26 cellular contexts compared by ENCODE assay signal in the genomic region with DNA sequence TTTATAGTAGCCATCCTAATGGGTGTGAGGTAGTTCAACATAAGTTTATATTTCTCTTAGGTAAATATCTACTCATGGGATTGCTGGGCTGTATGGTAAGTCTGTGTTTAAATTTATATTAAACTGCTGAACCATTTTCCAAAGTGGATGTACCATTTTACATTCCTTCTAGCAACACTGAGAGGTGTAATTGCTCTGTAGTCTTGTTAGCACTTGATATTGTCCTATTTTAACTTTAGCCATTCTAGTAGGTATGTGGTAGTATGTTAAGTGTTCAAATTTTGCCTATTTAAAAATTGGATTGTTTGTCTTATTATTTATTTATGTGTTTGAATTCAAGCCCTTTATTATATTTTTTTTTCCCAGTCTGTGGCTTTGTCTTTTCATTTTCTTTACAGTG. TPM values are rescaled to one million over a fixed set of nuclear protein-coding genes. Genes with fewer than 3 reads are reported as not detected.
A peak's percentile ranks its signal among the peaks of the same experiment; 100 is the strongest.
DNase-seq lines count a peak whose midpoint lies in the region; ATAC-seq, FAIRE-seq and TF ChIP-seq lines count a peak whose summit lies in the region.
"Had no signal": no experiment of that assay in that cellular context is flagged by ENCODE, and none has a peak within 500 bp of the region (broad histone marks: within the 10 kb centered on the region; RNA-seq: fewer than 3 reads in every experiment).

No MANE protein-coding gene starts in this region.

- no peaks in the 10 kb centered on the region for H4K20me1 ChIP-seq in HepG2 (ENCODE audit: insufficient read depth, low read length)

- TF ChIP-seq POLR2A in HepG2 (IDR thresholded peaks at IDR 0.05; ENCODE audit: insufficient read depth in 1 of 2, low read depth in 2 of 2, low read length in 2 of 2) (no peak), right lobe of liver (IDR thresholded peaks at IDR 0.05) (no peak)

- H3K4me1 ChIP-seq in HepG2 (ENCODE audit: insufficient read depth, low read length) = peaks cover 27% of the 10 kb centered on the region
- peaks cover 0 to 18% (median 0%) of the 10 kb centered on the region in 4 donors for H3K4me1 ChIP-seq in right lobe of liver
- H3K4me1 ChIP-seq in tibial artery = peaks cover 0 to 27% (median 13%) of the 10 kb centered on the region in 4 donors
- H3K4me1 ChIP-seq: BE2C had no signal

- H3K4me1 Mint-ChIP-seq in glutamatergic neuron (ENCODE audit: low read depth, unreplicated experiment) = peaks cover 31% of the 10 kb centered on the region

- DNase-seq in HepG2 (ENCODE audit: low spot score) = no peak
- no peak for DNase-seq in right lobe of liver
- DNase-seq in glutamatergic neuron = no peak
- no peak for DNase-seq in tibial artery
- DNase-seq: ACHN; BE2C; C1 segment of cervical spinal cord; CD4-positive, alpha-beta memory T cell; CD4-positive, CD25-positive, alpha-beta regulatory T cell; CD8-positive, alpha-beta memory T cell; COR-L47; DMS 273 treated with DMSO at 0.1 percent for 48 hours; DMS153; DMS53; DMS79; DND-41; EL; GDM1 had no signal

- H3K4me3 ChIP-seq in HepG2 (replicated peaks in 1 of 3; ENCODE audit: insufficient read depth in 1 of 3, low read depth in 2 of 3, low read length in 3 of 3) = no peak overlapping the region
- no peak overlapping the region for H3K4me3 ChIP-seq in right lobe of liver
- H3K4me3 ChIP-seq in tibial artery = no peak overlapping the region
- H3K4me3 ChIP-seq: BLaER1, GM12878 had no signal

- peaks cover 3 to 9% of the 10 kb centered on the region in 2 experiments; a peak in 4 of 5 replicates for H3K36me3 ChIP-seq in HepG2 (replicated peaks in 1 of 2; ENCODE audit: control insufficient read depth in 1 of 2, insufficient read depth in 2 of 2, low read length in 2 of 2)
- H3K36me3 ChIP-seq in right lobe of liver = no peaks in the 10 kb centered on the region
- peaks cover 3 to 11% (median 6%) of the 10 kb centered on the region in 3 donors for H3K36me3 ChIP-seq in tibial artery
- H3K36me3 ChIP-seq: BE2C had no signal

- H2AFZ ChIP-seq in HepG2 (ENCODE audit: low read length) = no peak overlapping the region

- peaks cover 9% of the 10 kb centered on the region for H3K9me3 Mint-ChIP-seq in glutamatergic neuron (ENCODE audit: unreplicated experiment)
- H3K9me3 Mint-ChIP-seq: CD4-positive, alpha-beta memory T cell; CD4-positive, CD25-positive, alpha-beta regulatory T cell; CD8-positive, alpha-beta memory T cell had no signal

- TF ChIP-seq RAD21 in HepG2 (CRISPR knock-in tag; IDR thresholded peaks at IDR 0.05) = no peak

- H3K79me2 ChIP-seq in HepG2 (ENCODE audit: insufficient read depth, low read length) = peaks cover 3% of the 10 kb centered on the region

- no peak for FAIRE-seq in HepG2 (lab: Jason Lieb, UNC)
- FAIRE-seq: GM12878, GM12892, GM18507 had no signal

- H3K27ac ChIP-seq in HepG2 (ENCODE audit: extremely low read length, insufficient read depth, low read length) (no peak overlapping the region), right lobe of liver (no peak overlapping the region), tibial artery (no peak overlapping the region)
- H3K27ac ChIP-seq: 22Rv1, BLaER1 had no signal

- BruUV-seq in HepG2 (replicated peaks; lab: Mats Ljungman, UMichigan) = no TSS peak

- H3K36me3 Mint-ChIP-seq in glutamatergic neuron (ENCODE audit: unreplicated experiment) = no peaks in the 10 kb centered on the region

- POLR2A ChIA-PET in HepG2 (lab: Yijun Ruan, JAX) = no interaction called here

- CTCF ChIA-PET in HepG2 (lab: Yijun Ruan, JAX; ENCODE audit: low intra/inter-chr PET ratio, low total read pairs) = no interaction called here

- no peak overlapping the region for H3K9ac ChIP-seq in HepG2 (ENCODE audit: insufficient read depth, low read depth, low read length)
- H3K9ac ChIP-seq: BLaER1 had no signal

- no peak for TF ChIP-seq CTCF in HepG2 (CRISPR knock-in tag; IDR thresholded peaks at IDR 0.05)
- TF ChIP-seq CTCF in right lobe of liver (IDR thresholded peaks at IDR 0.05) = no peak
- TF ChIP-seq CTCF in glutamatergic neuron (IDR thresholded peaks at IDR 0.05; ENCODE audit: partially characterized antibody, unreplicated experiment) = no peak
- TF ChIP-seq CTCF in tibial artery (IDR thresholded peaks at IDR 0.05) = no peak

- intact Hi-C loops in HepG2 (cut with micrococcal nuclease; ENCODE audit: unreplicated experiment) = no loop called here
- intact Hi-C loops in right lobe of liver (cut with DNase I) = no loop called here
- intact Hi-C loops in tibial artery (cut with DNase I; ENCODE audit: low total_unique reads) = no loop called here

- H3K4me3 Mint-ChIP-seq in glutamatergic neuron (ENCODE audit: unreplicated experiment) = no peak overlapping the region
- H3K4me3 Mint-ChIP-seq: CD14-positive monocyte had no signal

- H3K9me3 ChIP-seq in HepG2 (ENCODE audit: low read length) (no peaks in the 10 kb centered on the region), right lobe of liver (no peaks in the 10 kb centered on the region), tibial artery (no peaks in the 10 kb centered on the region)
- H3K9me3 ChIP-seq: BE2C, BLaER1 had no signal

- in situ Hi-C loops in HepG2 (cut with HindIII; ENCODE audit: extremely low pct_ligation_motif_present, low pct_unique_long_range_greater_than_20kb) = no loop called here

- H3K27me3 ChIP-seq in HepG2 (ENCODE audit: control insufficient read depth in 1 of 2, insufficient read depth in 2 of 2, low read length in 2 of 2) (no peaks in the 10 kb centered on the region), right lobe of liver (no peaks in the 10 kb centered on the region), tibial artery (no peaks in the 10 kb centered on the region)
- H3K27me3 ChIP-seq: BLaER1 had no signal

- no peak for ATAC-seq in HepG2
- ATAC-seq in right lobe of liver = no peak
- ATAC-seq in HG02981 (IDR thresholded peaks at IDR 0.05; ENCODE audit: unreplicated experiment) = no peak
- ATAC-seq: GM12878 had no signal

- H3K27ac Mint-ChIP-seq in glutamatergic neuron (ENCODE audit: unreplicated experiment) = peak overlapping the region; percentile 44

- no peak overlapping the region for H3K4me2 ChIP-seq in HepG2 (ENCODE audit: low read depth, low read length)
- H3K4me2 ChIP-seq: BLaER1 had no signal

- H3K27me3 Mint-ChIP-seq in glutamatergic neuron (ENCODE audit: unreplicated experiment) = peaks cover 2% of the 10 kb centered on the region

- TF ChIP-seq EP300 in HepG2 (IDR thresholded peaks at IDR 0.05; ENCODE audit: low read depth in 2 of 2, low read length in 2 of 2) = no peak
- no peak for TF ChIP-seq EP300 in HepG2 (CRISPR knock-in tag; IDR thresholded peaks at IDR 0.05; ENCODE audit: borderline replicate concordance)

TF ChIP-seq in HepG2, 621 proteins besides CTCF, POLR2A, EP300 and RAD21 (continues in another document):
- no peak for TF ChIP-seq ZNF570 (CRISPR knock-in tag; IDR thresholded peaks at IDR 0.05; ENCODE audit: borderline replicate concordance)

RNA-seq across cellular contexts. Expression of gene HPS1, which starts 2.6 kb away (rescaled TPM):
- total RNA-seq in HepG2 (2016; rRNA removed; fragmentation: Illumina TruSeq; extraction: Trizol) = 20.7 and 25.8 TPM in 2 replicates
- total RNA-seq in HepG2 (2016; cell fraction: cytosol; rRNA removed; fragmentation: Illumina TruSeq; extraction: Trizol; ENCODE audit: low read depth) = 50.6 and 58.2 TPM in 2 replicates
- 14.1 and 23.6 TPM in 2 replicates for total RNA-seq in HepG2 (2016; cell fraction: insoluble cytoplasmic fraction; rRNA removed; fragmentation: Illumina TruSeq; extraction: Trizol)
- total RNA-seq in HepG2 (2016; cell fraction: membrane; rRNA removed; fragmentation: Illumina TruSeq; extraction: Trizol) = 56.4 and 66.7 TPM in 2 replicates
- 19.0 and 25.7 TPM in 2 replicates for total RNA-seq in HepG2 (2016; cell fraction: nucleus; rRNA removed; fragmentation: Illumina TruSeq; extraction: Trizol)
- polyA plus RNA-seq in HepG2 (2011; rRNA removed) = 24.6 and 33.7 TPM in 2 replicates
- polyA plus RNA-seq in HepG2 (2011; cell fraction: cytosol; rRNA removed) = 18.0 and 21.8 TPM in 2 replicates
- polyA plus RNA-seq in HepG2 (2011; cell fraction: nucleus; rRNA removed) = 108 and 120 TPM in 2 replicates
- polyA plus RNA-seq in HepG2 (2012) = 16.9 and 22.7 TPM in 2 replicates
- 68.9 and 83.5 TPM in 2 replicates for polyA plus RNA-seq in HepG2 (2016; cell fraction: cytosol; fragmentation: Illumina TruSeq; extraction: Trizol; ENCODE audit: low read depth)
- 19.4 and 23.0 TPM in 2 replicates for polyA plus RNA-seq in HepG2 (2016; cell fraction: insoluble cytoplasmic fraction; fragmentation: Illumina TruSeq; extraction: Trizol; ENCODE audit: low read depth)
- 63.1 and 73.8 TPM in 2 replicates for polyA plus RNA-seq in HepG2 (2016; cell fraction: membrane; fragmentation: Illumina TruSeq; extraction: Trizol; ENCODE audit: low read depth)
- polyA plus RNA-seq in HepG2 (2016; cell fraction: nucleus; fragmentation: Illumina TruSeq; extraction: Trizol; ENCODE audit: insufficient read depth, low read depth) = 43.6 and 45.7 TPM in 2 replicates
- polyA minus RNA-seq in HepG2 (2011; rRNA and poly(A)+ RNA removed; ENCODE audit: low replicate concordance) = 35.4 and 47.2 TPM in 2 replicates
- 12.4 and 14.5 TPM in 2 replicates for polyA minus RNA-seq in HepG2 (2011; cell fraction: cytosol; rRNA and poly(A)+ RNA removed)
- 45.1 and 49.1 TPM in 2 replicates for polyA minus RNA-seq in HepG2 (2011; cell fraction: nucleus; rRNA and poly(A)+ RNA removed)
- total RNA-seq in right lobe of liver = 10 to 100 TPM; 18.2 to 44.5 (median 32.0) TPM
- 34.4 TPM for total RNA-seq in glutamatergic neuron (ENCODE audit: unreplicated experiment)

RNA-seq across cellular contexts. Expression of gene PYROXD2, which starts 34.3 kb away (rescaled TPM):
- total RNA-seq in HepG2 (2016; rRNA removed; fragmentation: Illumina TruSeq; extraction: Trizol) (1.8 and 2.0 TPM in 2 replicates), right lobe of liver (10 to 100 TPM in 2 of 6 experiments, 1 to 10 TPM in 4; 3.0 to 25.3 (median 7.1) TPM), glutamatergic neuron (ENCODE audit: unreplicated experiment) (5.5 TPM)
- 0.26 and 3.0 TPM in 2 replicates for total RNA-seq in HepG2 (2016; cell fraction: cytosol; rRNA removed; fragmentation: Illumina TruSeq; extraction: Trizol; ENCODE audit: low read depth)
- 1.2 and 1.3 TPM in 2 replicates for total RNA-seq in HepG2 (2016; cell fraction: insoluble cytoplasmic fraction; rRNA removed; fragmentation: Illumina TruSeq; extraction: Trizol)
- 1.0 and 1.4 TPM in 2 replicates for total RNA-seq in HepG2 (2016; cell fraction: membrane; rRNA removed; fragmentation: Illumina TruSeq; extraction: Trizol)
- total RNA-seq in HepG2 (2016; cell fraction: nucleus; rRNA removed; fragmentation: Illumina TruSeq; extraction: Trizol) = 1.6 and 2.0 TPM in 2 replicates
- polyA plus RNA-seq in HepG2 (2011; rRNA removed) = 6.2 and 10.7 TPM in 2 replicates
- 1.5 and 6.4 TPM in 2 replicates for polyA plus RNA-seq in HepG2 (2011; cell fraction: cytosol; rRNA removed)
- 22.4 and 28.0 TPM in 2 replicates for polyA plus RNA-seq in HepG2 (2011; cell fraction: nucleus; rRNA removed)
- polyA plus RNA-seq in HepG2 (2012) = 2.3 and 3.3 TPM in 2 replicates
- polyA plus RNA-seq in HepG2 (2016; cell fraction: cytosol; fragmentation: Illumina TruSeq; extraction: Trizol; ENCODE audit: low read depth) = 1.6 and 1.7 TPM in 2 replicates
- 0.78 and 1.6 TPM in 2 replicates for polyA plus RNA-seq in HepG2 (2016; cell fraction: insoluble cytoplasmic fraction; fragmentation: Illumina TruSeq; extraction: Trizol; ENCODE audit: low read depth)
- 1.0 and 2.1 TPM in 2 replicates for polyA plus RNA-seq in HepG2 (2016; cell fraction: membrane; fragmentation: Illumina TruSeq; extraction: Trizol; ENCODE audit: low read depth)
- 1.6 and 2.6 TPM in 2 replicates for polyA plus RNA-seq in HepG2 (2016; cell fraction: nucleus; fragmentation: Illumina TruSeq; extraction: Trizol; ENCODE audit: insufficient read depth, low read depth)
- polyA minus RNA-seq in HepG2 (2011; rRNA and poly(A)+ RNA removed; ENCODE audit: low replicate concordance) = 3.2 and 9.1 TPM in 2 replicates
- polyA minus RNA-seq in HepG2 (2011; cell fraction: cytosol; rRNA and poly(A)+ RNA removed) = 0.97 and 2.5 TPM in 2 replicates
- 3.0 and 8.6 TPM in 2 replicates for polyA minus RNA-seq in HepG2 (2011; cell fraction: nucleus; rRNA and poly(A)+ RNA removed)
- total RNA-seq: G401 had no signal
